Comparison of ENCODE assay signal across 8 cellular contexts in genomic region chr19:6632747-6633455, GRCh38. TPM values are rescaled to one million over a fixed set of nuclear protein-coding genes. Genes with fewer than 3 reads are reported as not detected.
DNase-seq lines count a peak whose midpoint lies in the region; ATAC-seq and TF ChIP-seq lines count a peak whose summit lies in the region.
"Not testable (repeated sequence)": the region's sequence is repeated elsewhere in the genome, so short reads cannot be mapped to it uniquely, and the experiment has no call there.

No MANE protein-coding gene starts in this region.

- peak; percentile 68 for TF ChIP-seq CTCF in A673 (conservative IDR thresholded peaks at IDR 0.05; ENCODE audit: low read depth, low read length)
- TF ChIP-seq CTCF in GM12864 (IDR thresholded peaks at IDR 0.05; ENCODE audit: low read depth, low read length, missing control alignments), result peak; percentile 73
- peak; percentile 52 for TF ChIP-seq CTCF in NB4 (IDR thresholded peaks at IDR 0.05; ENCODE audit: low read depth, low read length)
- not testable (repeated sequence) for TF ChIP-seq CTCF in endothelial cell (IDR thresholded peaks at IDR 0.05; ENCODE audit: unreplicated experiment)
- TF ChIP-seq CTCF in gastrocnemius medialis (IDR thresholded peaks at IDR 0.05 in 4 of 5, conservative IDR thresholded peaks at IDR 0.05 in 1 of 5), result peak; percentile 30 to 60 (median 51)

- POLR2A ChIA-PET in A673 (lab: Charles Lee; ENCODE audit: low non-redundant PET), result not testable (repeated sequence)

- H3K4me3 Mint-ChIP-seq in endothelial cell (ENCODE audit: unreplicated experiment), result not testable (repeated sequence)

- H3K4me1 Mint-ChIP-seq in endothelial cell (ENCODE audit: unreplicated experiment), result not testable (repeated sequence)

- not testable (repeated sequence) for H3K27me3 ChIP-seq in A673 (replicated peaks; ENCODE audit: insufficient read depth, low read depth, low read length, poor library complexity); gastrocnemius medialis

- DNase-seq in A673 (ENCODE audit: low spot score) (peak; percentile 71), GM12864 (ENCODE audit: low read depth) (peak; percentile 35), NB4 (ENCODE audit: low read depth) (peak; percentile 71), SHP77 treated with DMSO at 0.1 percent for 48 hours (lab: John Stamatoyannopoulos, UW) (peak; percentile 48), endothelial cell (ENCODE audit: low spot score) (peak; percentile 45), left lobe of liver (ENCODE audit: low spot score) (peak; percentile 68), gastrocnemius medialis (peak; percentile 23 to 30)
- DNase-seq in activated T-cell treated with anti-CD3 and anti-CD28 coated beads, Interleukin-2, amount 50 U/mL, for 1 hour, result peak; percentile 42

- H3K36me3 ChIP-seq in A673 (ENCODE audit: insufficient read depth, low read length, poor library complexity, severe bottlenecking); gastrocnemius medialis: not testable (repeated sequence)

- not testable (repeated sequence) for H3K4me1 ChIP-seq in A673 (ENCODE audit: insufficient read depth, low read length, poor library complexity, severe bottlenecking); gastrocnemius medialis

- not testable (repeated sequence) for TF ChIP-seq POLR2A in NB4 (IDR thresholded peaks at IDR 0.05; ENCODE audit: extremely low read depth, insufficient read length); gastrocnemius medialis (IDR thresholded peaks at IDR 0.05)

- not testable (repeated sequence) for H3K4me3 ChIP-seq in A673 (ENCODE audit: low read depth, low read length, poor library complexity, severe bottlenecking); GM12864 (ENCODE audit: low read depth, low read length); NB4 (ENCODE audit: low read depth, low read length); gastrocnemius medialis

- not testable (repeated sequence) for H3K27ac ChIP-seq in A673 (ENCODE audit: low read depth, low read length, poor library complexity, severe bottlenecking); gastrocnemius medialis

- CTCF ChIA-PET in A673 (lab: Charles Lee), result interaction anchor here (0.6 to 0.9 kb wide), 2 partner anchors 116 to 231 kb away, joined by 3 to 5 read pairs; no protein-coding TSS in a partner anchor

- in situ Hi-C loops in gastrocnemius medialis (cut with MboI; ENCODE audit: low sequenced_read_pairs in 4 of 4), result loop anchor here in 3 of 4 donors (5.0 to 25.0 kb wide), 3 partner anchors 118 to 234 kb away; no protein-coding TSS in a partner anchor

- H3K27ac Mint-ChIP-seq in endothelial cell (ENCODE audit: unreplicated experiment), result not testable (repeated sequence)

- H3K9me3 Mint-ChIP-seq in endothelial cell (ENCODE audit: unreplicated experiment), result not testable (repeated sequence)

- intact Hi-C loops in A673 (cut with micrococcal nuclease; ENCODE audit: unreplicated experiment), result loop anchor here (1.0 to 5.0 kb wide), 3 partner anchors 104 to 230 kb away; partner anchors contain the start of genes GPR108 and TRIP10
- intact Hi-C loops in gastrocnemius medialis (cut with DNase I; ENCODE audit: low total_unique reads), result loop anchor here (1.0 to 5.0 kb wide), 2 partner anchors 116 to 229 kb away; no protein-coding TSS in a partner anchor

- not testable (repeated sequence) for BruUV-seq in A673 (replicated peaks; lab: Mats Ljungman, UMichigan)

- H3K36me3 Mint-ChIP-seq in endothelial cell (ENCODE audit: low read depth, unreplicated experiment), result not testable (repeated sequence)

- not testable (repeated sequence) for H3K27me3 Mint-ChIP-seq in endothelial cell (ENCODE audit: unreplicated experiment)

- ATAC-seq in left lobe of liver, result peak; percentile 49
- not testable (repeated sequence) for ATAC-seq in gastrocnemius medialis

- H3K9me3 ChIP-seq in A673 (ENCODE audit: low read depth, low read length, poor library complexity, severe bottlenecking); gastrocnemius medialis: not testable (repeated sequence)

RNA-seq across cellular contexts. Expression of gene TNFSF14, which starts 37.1 kb away (rescaled TPM):
- total RNA-seq in A673 (2021) (not detected in 2 replicates), endothelial cell (ENCODE audit: unreplicated experiment) (not detected), left lobe of liver (8.3 TPM), gastrocnemius medialis (not detected)

RNA-seq across cellular contexts. Expression of gene CD70, which starts 42.0 kb away (rescaled TPM):
- total RNA-seq in A673 (2021) (2.0 and 3.8 TPM in 2 replicates), endothelial cell (ENCODE audit: unreplicated experiment) (0.51 TPM), left lobe of liver (0.25 TPM), gastrocnemius medialis (not detected)
